Comparison of ENCODE assay signal across 8 cellular contexts in the genomic region with DNA sequence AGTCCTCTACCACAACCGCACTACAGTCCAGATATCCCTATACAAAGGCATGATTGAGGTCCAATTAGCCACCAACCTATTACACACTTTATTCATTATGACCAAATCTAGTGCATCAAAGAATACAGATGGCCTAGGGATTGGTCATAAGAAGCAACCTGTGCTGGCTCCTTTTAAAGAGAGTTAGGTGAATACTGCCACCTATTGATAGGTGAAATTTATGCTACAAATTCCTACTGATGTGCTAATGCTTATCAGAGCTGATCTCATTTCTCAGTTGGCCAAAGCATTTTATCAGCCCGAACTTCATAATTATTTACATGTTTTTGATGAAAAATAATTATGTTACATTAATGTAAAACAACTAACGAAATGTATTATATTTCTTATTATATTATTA.
DNase-seq lines count a peak whose midpoint lies in the region; ATAC-seq and TF ChIP-seq lines count a peak whose summit lies in the region.

No MANE protein-coding gene starts in this region.

- H3K4me2 ChIP-seq in Loucy (ENCODE audit: low read depth, low read length, poor library complexity, severe bottlenecking): no peak overlapping the region

- no peaks in the 10 kb centered on the region for H4K20me1 ChIP-seq in Loucy (ENCODE audit: insufficient read depth, low read length, poor library complexity, severe bottlenecking)

- no peak overlapping the region for H3K27ac Mint-ChIP-seq in T-helper 2 cell treated with Interferon-gamma antibody and Interleukin-4, amounts not matched to agents 5 μg/mL and 100 μg/mL, for 36 hours

- H3K27me3 Mint-ChIP-seq in T-helper 2 cell treated with Interferon-gamma antibody and Interleukin-4, amounts not matched to agents 5 μg/mL and 100 μg/mL, for 36 hours (ENCODE audit: low read depth): peaks cover 12% of the 10 kb centered on the region

- H3K4me3 ChIP-seq in Loucy (ENCODE audit: low read length, poor library complexity, severe bottlenecking) (no peak overlapping the region), fibroblast of villous mesenchyme (ENCODE audit: low read depth, low read length) (no peak overlapping the region), coronary artery (no peak overlapping the region)

- H3K9me3 Mint-ChIP-seq in T-helper 2 cell treated with Interferon-gamma antibody and Interleukin-4, amounts not matched to agents 5 μg/mL and 100 μg/mL, for 36 hours: no peaks in the 10 kb centered on the region

- no peaks in the 10 kb centered on the region for H3K27me3 ChIP-seq in Loucy (ENCODE audit: insufficient read depth, low read length, poor library complexity, severe bottlenecking)

- no peak overlapping the region for H3K4me3 Mint-ChIP-seq in T-helper 2 cell treated with Interferon-gamma antibody and Interleukin-4, amounts not matched to agents 5 μg/mL and 100 μg/mL, for 36 hours

- H3K4me1 ChIP-seq in Loucy (ENCODE audit: insufficient read depth, low read length, poor library complexity, severe bottlenecking): peaks cover 43% of the 10 kb centered on the region

- peak; percentile 86 for TF ChIP-seq CTCF in Loucy (conservative IDR thresholded peaks at IDR 0.05; ENCODE audit: low read length)
- TF ChIP-seq CTCF in fibroblast of villous mesenchyme (IDR thresholded peaks at IDR 0.05; ENCODE audit: insufficient read depth, low read depth, low read length): peak; percentile 33
- no peak for TF ChIP-seq CTCF in coronary artery (IDR thresholded peaks at IDR 0.05)

- H3K27ac ChIP-seq in coronary artery: no peak overlapping the region

- in situ Hi-C loops in SK-MEL-5 (cut with HindIII; ENCODE audit: low pct_unique_long_range_greater_than_20kb, low sequenced_read_pairs): no loop called here

- H3K36me3 Mint-ChIP-seq in T-helper 2 cell treated with Interferon-gamma antibody and Interleukin-4, amounts not matched to agents 5 μg/mL and 100 μg/mL, for 36 hours (ENCODE audit: low read depth): no peaks in the 10 kb centered on the region

- peaks cover 4% of the 10 kb centered on the region for H3K4me1 Mint-ChIP-seq in T-helper 2 cell treated with Interferon-gamma antibody and Interleukin-4, amounts not matched to agents 5 μg/mL and 100 μg/mL, for 36 hours (ENCODE audit: low read depth)

- no peak overlapping the region for H3K9ac ChIP-seq in Loucy (ENCODE audit: low read depth, low read length, poor library complexity, severe bottlenecking)

- H3F3A ChIP-seq in Loucy (ENCODE audit: low read depth): no peaks in the 10 kb centered on the region

- no peaks in the 10 kb centered on the region for H3K9me3 ChIP-seq in Loucy (ENCODE audit: insufficient read depth, low read depth, low read length)

- H3K36me3 ChIP-seq in Loucy (ENCODE audit: insufficient read depth, low read length): no peaks in the 10 kb centered on the region

- H2AFZ ChIP-seq in Loucy (ENCODE audit: low read length): no peak overlapping the region

- DNase-seq in Ammon's horn (ENCODE audit: low spot score) (peak; percentile 33), SK-MEL-5 (ENCODE audit: low read depth, low spot score) (peak; percentile 86), fibroblast of villous mesenchyme (ENCODE audit: low read depth) (peak; percentile 34), putamen (ENCODE audit: low spot score) (peak; percentile 8), coronary artery (ENCODE audit: low spot score) (no peak)
- DNase-seq in T-helper 2 cell treated with Interferon-gamma antibody and Interleukin-4, amounts not matched to agents 5 μg/mL and 100 μg/mL, for 36 hours (ENCODE audit: low spot score): no peak

- H3K9me2 ChIP-seq in Loucy (replicated peaks; ENCODE audit: low read depth, low read length): no peaks in the 10 kb centered on the region

- no peaks in the 10 kb centered on the region for H3K79me2 ChIP-seq in Loucy (ENCODE audit: insufficient read depth, low read length)

- peak; percentile 79 for ATAC-seq in GM19351 (IDR thresholded peaks at IDR 0.05; ENCODE audit: unreplicated experiment)

Comparison
In these comparisons a context has a peak if more than half of its experiments do, and no peak if none do; other contexts are left out.
1. DNase-seq: peak in Ammon's horn (single experiment), SK-MEL-5 (single experiment), fibroblast of villous mesenchyme (single experiment) and putamen (single experiment); none in coronary artery (single experiment) and T-helper 2 cell treated with Interferon-gamma antibody and Interleukin-4, amounts not matched to agents 5 μg/mL and 100 μg/mL, for 36 hours (single experiment).